ENCODE assay signal across 8 cellular contexts in the genomic region with DNA sequence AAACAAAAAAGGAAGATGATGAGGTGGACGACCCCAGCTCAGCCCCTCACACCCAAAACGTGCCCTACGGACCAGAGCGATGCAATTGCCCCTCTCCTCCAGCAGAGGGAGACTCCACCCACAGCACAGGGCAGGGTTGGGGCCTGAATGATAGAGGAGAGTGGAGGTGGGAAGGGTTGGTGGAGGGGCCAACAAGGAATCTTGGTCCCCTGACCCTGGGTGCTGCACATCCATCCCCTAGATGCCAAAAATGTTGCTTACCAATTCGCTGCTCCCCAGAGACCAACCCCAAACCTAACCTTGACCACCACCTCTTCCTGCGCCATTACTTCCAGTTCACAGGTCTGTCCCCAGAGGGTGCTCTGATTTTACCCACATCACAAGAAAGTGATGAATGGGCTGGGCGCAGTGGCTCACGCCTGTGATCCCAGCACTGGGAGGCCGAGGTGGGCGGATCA. TPM values are rescaled to one million over a fixed set of nuclear protein-coding genes. Genes with fewer than 3 reads are reported as not detected.
DNase-seq lines count a peak whose midpoint lies in the region; ATAC-seq, FAIRE-seq and TF ChIP-seq lines count a peak whose summit lies in the region.

No MANE protein-coding gene starts in this region.

- no peak for FAIRE-seq in D721Med (lab: Jason Lieb, UNC)

- H3K27ac Mint-ChIP-seq in immature natural killer cell, result peak overlapping the region in 3 of 6 donors; percentile 28 to 75 (median 62)

- no peaks in the 10 kb centered on the region for H3K9me3 Mint-ChIP-seq in immature natural killer cell

- no peak overlapping the region for H3K9ac ChIP-seq in adipocyte (ENCODE audit: low read length)

- peak; percentile 53 for ATAC-seq in HG02623 (IDR thresholded peaks at IDR 0.05; ENCODE audit: unreplicated experiment)
- ATAC-seq in HG03457 (IDR thresholded peaks at IDR 0.05; ENCODE audit: unreplicated experiment), result no peak

- peak overlapping the region in 1 of 5 donors; percentile 30 for H3K4me3 Mint-ChIP-seq in immature natural killer cell

- H3K36me3 Mint-ChIP-seq in immature natural killer cell, result no peaks in the 10 kb centered on the region

- peaks cover 0 to 3% (median 0%) of the 10 kb centered on the region in 3 donors for H3K27me3 Mint-ChIP-seq in immature natural killer cell (ENCODE audit: low read depth in 3 of 3)

- no peak overlapping the region for H3K4me3 ChIP-seq in adipocyte (ENCODE audit: low read length)

- DNase-seq in D721Med (ENCODE audit: insufficient read length, low spot score), result peak; percentile 97
- peak; percentile 33 for DNase-seq in T follicular helper cell (ENCODE audit: low read depth)
- peak; percentile 66 for DNase-seq in adipocyte (ENCODE audit: low read depth)
- DNase-seq in immature natural killer cell, result peak; percentile 62 to 64 (median 63)
- DNase-seq in stimulated activated CD8-positive, alpha-beta memory T cell treated with anti-CD3 and anti-CD28 coated beads, Interleukin-12 subunit alpha, Interleukin-12 subunit beta, amount 100 ng/mL, for 4 hours (ENCODE audit: low read depth), result peak; percentile 36
- DNase-seq in NCI-H446 treated with DMSO at 0.1 percent for 48 hours (lab: John Stamatoyannopoulos, UW), result no peak

- TF ChIP-seq CTCF in D721Med (IDR thresholded peaks at IDR 0.05; ENCODE audit: insufficient read depth, missing control alignments), result peak; percentile 64

- peaks cover 9 to 16% of the 10 kb centered on the region in 2 donors for H3K4me1 Mint-ChIP-seq in immature natural killer cell

- peaks cover 38% of the 10 kb centered on the region for H3K27me3 ChIP-seq in adipocyte (replicated peaks; ENCODE audit: control insufficient read depth, insufficient read depth, low read length)

- no peaks in the 10 kb centered on the region for H3K9me3 ChIP-seq in adipocyte (ENCODE audit: control insufficient read depth, low read length)

- no peaks in the 10 kb centered on the region for H3K36me3 ChIP-seq in adipocyte (ENCODE audit: control insufficient read depth, insufficient read depth, low read length, severe bottlenecking)

- H3K4me1 ChIP-seq in adipocyte (ENCODE audit: control insufficient read depth, insufficient read depth, low read length), result no peaks in the 10 kb centered on the region

RNA-seq across cellular contexts. Expression of a gene that starts 12.9 kb away (rescaled TPM):
- 1 to 10 TPM; 5.9 to 8.9 (median 8.4) TPM for polyA plus RNA-seq in immature natural killer cell

RNA-seq across cellular contexts. Expression of a gene that starts 14.5 kb away (rescaled TPM):
- 100 to 1,000 TPM; 104 to 137 (median 135) TPM for polyA plus RNA-seq in immature natural killer cell

RNA-seq across cellular contexts. Expression of a gene that starts 14.7 kb away (rescaled TPM):
- 10 to 100 TPM; 36.1 to 49.2 (median 41.5) TPM for polyA plus RNA-seq in immature natural killer cell

RNA-seq across cellular contexts. Expression of a gene that starts 40.6 kb away (rescaled TPM):
- polyA plus RNA-seq in immature natural killer cell, result under 1 TPM in 2 of 3 donors, not detected in 1; 0.20 to 0.47 TPM

RNA-seq across cellular contexts. Expression of a gene that starts 46.5 kb away (rescaled TPM):
- 10 to 100 TPM in 1 of 3 donors, 1 to 10 TPM in 2; 6.0 to 12.7 (median 7.2) TPM for polyA plus RNA-seq in immature natural killer cell
